In the genomic region with DNA sequence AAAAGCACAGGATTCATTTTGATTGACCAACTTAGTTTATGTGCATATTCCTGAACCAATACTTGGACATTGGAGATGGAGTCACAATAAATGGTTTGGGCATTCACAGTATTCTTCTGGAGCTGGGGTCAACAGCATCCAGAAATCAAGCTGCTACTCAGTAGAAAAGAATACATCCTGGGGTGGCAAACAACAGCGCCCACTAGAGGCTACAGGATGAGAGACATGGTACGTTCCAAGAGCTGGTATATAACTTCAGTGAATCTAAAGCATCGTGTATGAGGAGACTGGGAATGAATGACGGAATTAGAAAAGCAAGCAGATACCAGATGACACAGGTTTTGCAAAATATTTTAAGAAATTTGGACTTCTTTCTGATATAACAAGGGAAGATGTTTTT, we compare ENCODE assay signal across 8 cellular contexts.
DNase-seq lines count a peak whose midpoint lies in the region; ATAC-seq, FAIRE-seq and TF ChIP-seq lines count a peak whose summit lies in the region.

No MANE protein-coding gene starts in this region.

- H3K4me3 ChIP-seq in GM12875 (ENCODE audit: low read depth, low read length): no peak overlapping the region
- H3K4me3 ChIP-seq in kidney epithelial cell (ENCODE audit: low read depth, low read length): no peak overlapping the region

- no peak for DNase-seq in kidney epithelial cell (ENCODE audit: low read depth)
- no peak for DNase-seq in urothelium cell line (ENCODE audit: low spot score)
- DNase-seq in NCI-H2171 (lab: John Stamatoyannopoulos, UW): no peak
- DNase-seq in LoVo (ENCODE audit: low spot score): no peak
- no peak for DNase-seq in NOMO-1 (lab: John Stamatoyannopoulos, UW; ENCODE audit: unreplicated experiment in 2 of 2)

- H3K36me3 ChIP-seq in kidney epithelial cell (ENCODE audit: control insufficient read depth, insufficient read depth, low read length): no peaks in the 10 kb centered on the region

- no peak for FAIRE-seq in urothelium cell line (lab: Jason Lieb, UNC)

- TF ChIP-seq CTCF in GM12875 (IDR thresholded peaks at IDR 0.05; ENCODE audit: borderline replicate concordance, insufficient read depth, low read depth, low read length): peak; percentile 72
- TF ChIP-seq CTCF in kidney epithelial cell (IDR thresholded peaks at IDR 0.05; ENCODE audit: insufficient read depth, low read length, poor library complexity, severe bottlenecking): peak; percentile 42

- ATAC-seq in HG02870 (IDR thresholded peaks at IDR 0.05; ENCODE audit: unreplicated experiment) (peak; percentile 75), SK-N-SH treated with all-trans-retinoic acid at 6 μM for 48 hours (peak; percentile 74)

- H3K27me3 ChIP-seq in kidney epithelial cell (ENCODE audit: control insufficient read depth, insufficient read depth, low read length): no peaks in the 10 kb centered on the region

TF ChIP-seq in SK-N-SH treated with all-trans-retinoic acid at 6 μM for 48 hours, 23 proteins besides CTCF, POLR2A, EP300 and RAD21:
- no peak for TF ChIP-seq ZFP30 (CRISPR knock-in tag; IDR thresholded peaks at IDR 0.05)
